15 cellular contexts compared by ENCODE assay signal in genomic region chr5:168313596-168314204, GRCh38. TPM values are rescaled to one million over a fixed set of nuclear protein-coding genes. Genes with fewer than 3 reads are reported as not detected.
A peak's percentile ranks its signal among the peaks of the same experiment; 100 is the strongest.
DNase-seq lines count a peak whose midpoint lies in the region; FAIRE-seq and TF ChIP-seq lines count a peak whose summit lies in the region.
"Had no signal": no experiment of that assay in that cellular context is flagged by ENCODE, and none has a peak within 500 bp of the region (broad histone marks: within the 10 kb centered on the region; RNA-seq: fewer than 3 reads in every experiment).

No MANE protein-coding gene starts in this region.

- no peak for FAIRE-seq in astrocyte (lab: Jason Lieb, UNC)

- H3K9me3 ChIP-seq in HEK293 (ENCODE audit: control insufficient read depth, insufficient read depth, low read depth, low read length) (no peaks in the 10 kb centered on the region), astrocyte (ENCODE audit: insufficient read depth, low read depth, low read length) (no peaks in the 10 kb centered on the region), transverse colon (no peaks in the 10 kb centered on the region), sigmoid colon (no peaks in the 10 kb centered on the region)
- H3K9me3 ChIP-seq: BE2C had no signal

- TF ChIP-seq EP300 in transverse colon (IDR thresholded peaks at IDR 0.05; ENCODE audit: low read depth) (no peak), sigmoid colon (IDR thresholded peaks at IDR 0.05) (no peak)

- no peak overlapping the region for H3K4me2 ChIP-seq in astrocyte (ENCODE audit: low read length)
- H3K4me2 ChIP-seq: GM23338 had no signal

- 59 to 75% methylated on average over 2 to 7 of the region's 7 CpGs for WGBS in transverse colon (ENCODE audit: low coverage in 1 of 2), 2 donors
- WGBS in sigmoid colon, 2 donors, result 29 to 71% methylated on average over 7 of the region's 7 CpGs

- H3K36me3 ChIP-seq in HEK293 (ENCODE audit: control insufficient read depth in 2 of 2, insufficient read depth in 1 of 2, low read length in 2 of 2), result no peaks in the 10 kb centered on the region; a peak in 1 of 3 replicates
- H3K36me3 ChIP-seq in astrocyte (ENCODE audit: insufficient read depth, low read length), result no peaks in the 10 kb centered on the region
- no peaks in the 10 kb centered on the region for H3K36me3 ChIP-seq in transverse colon
- no peaks in the 10 kb centered on the region for H3K36me3 ChIP-seq in sigmoid colon
- H3K36me3 ChIP-seq: BE2C had no signal

- no peak overlapping the region for H3K9ac ChIP-seq in astrocyte (ENCODE audit: low read length)

- intact Hi-C loops in transverse colon (cut with DNase I; ENCODE audit: low total_unique reads), result no loop called here
- intact Hi-C loops in sigmoid colon (cut with DNase I), result no loop called here

- H3K27me3 ChIP-seq in astrocyte (ENCODE audit: insufficient read depth, low read length) (no peaks in the 10 kb centered on the region), transverse colon (no peaks in the 10 kb centered on the region), sigmoid colon (no peaks in the 10 kb centered on the region)
- H3K27me3 ChIP-seq: BE2C had no signal

- TF ChIP-seq CTCF in HEK293 (tag by site-specific recombination; IDR thresholded peaks at IDR 0.05) (no peak), astrocyte (IDR thresholded peaks at IDR 0.05; ENCODE audit: insufficient read depth, low read depth, low read length) (no peak), mesothelial cell of epicardium (IDR thresholded peaks at IDR 0.05; ENCODE audit: unreplicated experiment) (no peak), transverse colon (IDR thresholded peaks at IDR 0.05) (no peak), sigmoid colon (IDR thresholded peaks at IDR 0.05) (no peak)

- H3K79me2 ChIP-seq in astrocyte (ENCODE audit: insufficient read depth, low read length), result no peaks in the 10 kb centered on the region

- TF ChIP-seq POLR2A in transverse colon (IDR thresholded peaks at IDR 0.05) (no peak), sigmoid colon (IDR thresholded peaks at IDR 0.05) (no peak)

- H3K4me3 Mint-ChIP-seq in astrocyte (ENCODE audit: unreplicated experiment) (peak overlapping the region; percentile 66), mesothelial cell of epicardium (no peak overlapping the region)
- H3K4me3 Mint-ChIP-seq: activated naive CD4-positive, alpha-beta T cell treated with anti-CD3 and anti-CD28 coated beads, Interleukin-2, amount 10 ng/mL, durations not matched to agents 7 days and 5 days; activated T-cell treated with anti-CD3 and anti-CD28 coated beads, Interleukin-2, amount 50 U/mL, for 24 hours; GM23338 had no signal

- H3K27ac Mint-ChIP-seq in astrocyte (ENCODE audit: unreplicated experiment) (peak overlapping the region; percentile 98), mesothelial cell of epicardium (peak overlapping the region; percentile 98)
- H3K27ac Mint-ChIP-seq: activated naive CD4-positive, alpha-beta T cell treated with anti-CD3 and anti-CD28 coated beads, Interleukin-2, amount 10 ng/mL, durations not matched to agents 7 days and 5 days; activated T-cell treated with anti-CD3 and anti-CD28 coated beads, Interleukin-2, amount 50 U/mL, for 24 hours; GM23338 had no signal

- DNase-seq in astrocyte (ENCODE audit: low read depth) (no peak), mesothelial cell of epicardium (ENCODE audit: low spot score in 2 of 2, unreplicated experiment in 2 of 2) (no peak), transverse colon (no peak), sigmoid colon (no peak), NCI-H774 (lab: John Stamatoyannopoulos, UW) (no peak)
- DNase-seq in stimulated activated CD4-positive, alpha-beta T cell treated with anti-CD3 and anti-CD28 coated beads, Interleukin-4, amount 100 ng/mL, for 4 hours, result no peak
- DNase-seq: activated CD4-positive, alpha-beta T cell treated with anti-CD3 and anti-CD28 coated beads, Interleukin-2, amount 50 U/mL, for 4 hours; activated naive CD4-positive, alpha-beta T cell treated with anti-CD3 and anti-CD28 coated beads, Interleukin-2, amount 10 ng/mL, durations not matched to agents 7 days and 5 days; activated T-cell treated with anti-CD3 and anti-CD28 coated beads, Interleukin-2, amount 50 U/mL, for 24 hours; BE2C; KBM-7; naive B cell; NCI-H1105 treated with DMSO at 0.1 percent for 48 hours had no signal

- no peak overlapping the region for H2AFZ ChIP-seq in astrocyte (ENCODE audit: low read depth, low read length)
- H2AFZ ChIP-seq: GM23338 had no signal

- POLR2A ChIA-PET in HEK293 (lab: Yijun Ruan, JAX), result no interaction called here

- CTCF ChIA-PET in HEK293 (lab: Yijun Ruan, JAX), result interaction anchor here (0.9 to 1.5 kb wide), 2 partner anchors 18 to 45 kb away, joined by 3 read pairs; no protein-coding TSS in a partner anchor

- H3K9me3 Mint-ChIP-seq in astrocyte (ENCODE audit: unreplicated experiment) (no peaks in the 10 kb centered on the region), mesothelial cell of epicardium (no peaks in the 10 kb centered on the region)
- H3K9me3 Mint-ChIP-seq: activated naive CD4-positive, alpha-beta T cell treated with anti-CD3 and anti-CD28 coated beads, Interleukin-2, amount 10 ng/mL, durations not matched to agents 7 days and 5 days; activated T-cell treated with anti-CD3 and anti-CD28 coated beads, Interleukin-2, amount 50 U/mL, for 24 hours; GM23338 had no signal

- H3K4me3 ChIP-seq in HEK293 (ENCODE audit: low read depth, low read length) (no peak overlapping the region), astrocyte (ENCODE audit: insufficient read depth, low read depth, low read length) (no peak overlapping the region), transverse colon (no peak overlapping the region), sigmoid colon (no peak overlapping the region)
- H3K4me3 ChIP-seq: GM23338 had no signal

- H4K20me1 ChIP-seq in astrocyte (ENCODE audit: insufficient read depth, low read length), result no peaks in the 10 kb centered on the region

- H3K4me1 ChIP-seq in HEK293 (ENCODE audit: control insufficient read depth, insufficient read depth, low read length) (peaks cover 11% of the 10 kb centered on the region; the same call in 1 of the 2 replicates), astrocyte (ENCODE audit: insufficient read depth, low read length) (peaks cover 46% of the 10 kb centered on the region), transverse colon (peaks cover 5 to 36% (median 27%) of the 10 kb centered on the region in 4 donors), sigmoid colon (no peaks in the 10 kb centered on the region)
- H3K4me1 ChIP-seq: BE2C had no signal

- H3K4me1 Mint-ChIP-seq in astrocyte (ENCODE audit: low read depth, unreplicated experiment), result peaks cover 51% of the 10 kb centered on the region
- peaks cover 49% of the 10 kb centered on the region for H3K4me1 Mint-ChIP-seq in mesothelial cell of epicardium
- H3K4me1 Mint-ChIP-seq: activated naive CD4-positive, alpha-beta T cell treated with anti-CD3 and anti-CD28 coated beads, Interleukin-2, amount 10 ng/mL, durations not matched to agents 7 days and 5 days; naive B cell had no signal

- H3K27me3 Mint-ChIP-seq in astrocyte (ENCODE audit: low read depth, unreplicated experiment), result no peaks in the 10 kb centered on the region
- no peaks in the 10 kb centered on the region for H3K27me3 Mint-ChIP-seq in mesothelial cell of epicardium (ENCODE audit: low read depth)
- H3K27me3 Mint-ChIP-seq: activated T-cell treated with anti-CD3 and anti-CD28 coated beads, Interleukin-2, amount 50 U/mL, for 24 hours had no signal

- peaks cover 5% of the 10 kb centered on the region for H3K36me3 Mint-ChIP-seq in astrocyte (ENCODE audit: low read depth, unreplicated experiment)
- H3K36me3 Mint-ChIP-seq in mesothelial cell of epicardium, result no peaks in the 10 kb centered on the region
- H3K36me3 Mint-ChIP-seq: activated naive CD4-positive, alpha-beta T cell treated with anti-CD3 and anti-CD28 coated beads, Interleukin-2, amount 10 ng/mL, durations not matched to agents 7 days and 5 days; naive B cell had no signal

- H3K27ac ChIP-seq in HEK293 (ENCODE audit: extremely low read depth, low read depth, low read length), result no peak overlapping the region
- no peak overlapping the region for H3K27ac ChIP-seq in astrocyte (ENCODE audit: low read depth, low read length)
- H3K27ac ChIP-seq in transverse colon, result peak overlapping the region in 3 of 4 donors; percentile 75 to 76 (median 75)
- H3K27ac ChIP-seq in sigmoid colon, result no peak overlapping the region

- in situ Hi-C loops in transverse colon (cut with MboI; ENCODE audit: low pct_ligation_motif_present in 1 of 4, low pct_unique_long_range_greater_than_20kb in 1 of 4, low sequenced_read_pairs in 3 of 4), result no loop called here

TF ChIP-seq in HEK293, 187 proteins besides CTCF, POLR2A, EP300 and RAD21 (continues in another document):
- peak; percentile 37; the same call in 1 of the 2 replicates for TF ChIP-seq ZBTB20 (tag by site-specific recombination; IDR thresholded peaks at IDR 0.05)
- TF ChIP-seq HIC1 (tag by site-specific recombination; IDR thresholded peaks at IDR 0.05), result no peak

RNA-seq across cellular contexts. Expression of gene WWC1, which starts 22.3 kb away (rescaled TPM):
- 33.6 and 48.6 TPM in 2 replicates for total RNA-seq in astrocyte
- 29.9 to 35.1 TPM (median 32.8 TPM) in 3 replicates for total RNA-seq in mesothelial cell of epicardium
- total RNA-seq in transverse colon, result 10 to 100 TPM; 10.1 to 34.8 (median 16.8) TPM
- 1 to 10 TPM in 1 of 4 donors, under 1 TPM in 2, not detected in 1; 0.27 to 1.1 (median 0.28) TPM for total RNA-seq in sigmoid colon
- 10 to 100 TPM; 11.4 to 15.4 (median 15.0) TPM for polyA plus RNA-seq in sigmoid colon

Comparison
In these comparisons a context has a peak if more than half of its experiments do, and no peak if none do; other contexts are left out.
1. H3K27ac ChIP-seq: peak in transverse colon (3 of 4); none in HEK293 (single experiment), astrocyte (single experiment) and sigmoid colon (0 of 4).
2. RNA of gene WWC1, which starts 22.3 kb away (total RNA-seq): 33.6 to 48.6 TPM in astrocyte, 29.9 to 35.1 TPM in mesothelial cell of epicardium and 10.1 to 34.8 TPM in transverse colon; 0.27 to 1.1 TPM in sigmoid colon; every median in the first group is over 4 times any median in the second.